ENCODE assay signal across 11 cellular contexts in the genomic region with DNA sequence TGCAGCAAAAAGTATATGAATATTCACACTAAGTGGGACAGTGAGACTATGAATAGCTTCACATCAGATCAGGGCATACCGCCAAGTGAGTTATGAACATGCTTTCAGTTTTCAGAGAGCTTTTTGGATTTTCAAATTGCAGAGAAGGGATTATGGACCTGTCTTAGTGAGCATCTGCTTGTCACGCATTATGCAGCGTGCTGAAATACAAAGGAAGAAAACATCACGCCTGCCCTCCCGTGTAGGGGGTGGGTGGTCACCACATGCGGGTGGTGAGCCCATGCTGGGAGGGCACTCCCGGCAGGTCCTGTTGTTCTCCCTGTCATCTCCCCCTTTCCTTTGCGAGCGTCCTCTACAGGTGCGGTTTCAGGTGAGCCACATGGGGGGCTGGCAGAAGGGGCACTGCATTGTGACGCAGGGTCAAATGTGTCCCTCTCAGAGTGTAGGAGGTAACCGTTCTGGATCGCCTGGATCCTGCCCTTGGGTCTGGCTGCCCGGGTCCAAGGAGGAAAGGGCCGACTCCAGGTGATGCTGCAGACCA. TPM values are rescaled to one million over a fixed set of nuclear protein-coding genes. Genes with fewer than 3 reads are reported as not detected.
DNase-seq lines count a peak whose midpoint lies in the region; ATAC-seq and TF ChIP-seq lines count a peak whose summit lies in the region.
"Had no signal": no experiment of that assay in that cellular context is flagged by ENCODE, and none has a peak within 500 bp of the region (broad histone marks: within the 10 kb centered on the region; RNA-seq: fewer than 3 reads in every experiment).

No MANE protein-coding gene starts in this region.

- peaks cover 66% of the 10 kb centered on the region for H3K4me1 ChIP-seq in KMS-11 (ENCODE audit: low read depth, poor library complexity, severe bottlenecking)

- ATAC-seq in GM21576 (IDR thresholded peaks at IDR 0.05; ENCODE audit: unreplicated experiment) = peak; percentile 11
- ATAC-seq in left lobe of liver = no peak
- ATAC-seq: right cardiac atrium had no signal

- no peaks in the 10 kb centered on the region for H3K27me3 ChIP-seq in KMS-11 (ENCODE audit: insufficient read depth, low read depth)
- H3K27me3 ChIP-seq: SJSA1 had no signal

- peak overlapping the region; percentile 58; the same call in 1 of the 2 replicates for H3K9ac ChIP-seq in KMS-11

- peak overlapping the region; percentile 87 for H3K4me2 ChIP-seq in KMS-11

- no peaks in the 10 kb centered on the region for H3K36me3 ChIP-seq in KMS-11 (ENCODE audit: insufficient read depth)

- H4K20me1 ChIP-seq in KMS-11 (ENCODE audit: insufficient read depth) = no peaks in the 10 kb centered on the region

- H3K4me3 ChIP-seq in KMS-11 (IDR thresholded peaks at IDR 0.05; ENCODE audit: insufficient read depth, low read depth, low read length) (no peak overlapping the region), fibroblast of mammary gland (ENCODE audit: control insufficient read depth, low read depth, low read length) (no peak overlapping the region)
- H3K4me3 ChIP-seq: SJSA1 had no signal

- no peak for TF ChIP-seq CTCF in KMS-11 (conservative IDR thresholded peaks at IDR 0.05; ENCODE audit: low read depth, low read length)
- TF ChIP-seq CTCF in fibroblast of mammary gland (conservative IDR thresholded peaks at IDR 0.05; ENCODE audit: control insufficient read depth, insufficient read depth, low read depth, low read length) = no peak

- peak; percentile 21 for TF ChIP-seq POLR2A in GM15510 (IDR thresholded peaks at IDR 0.05; ENCODE audit: borderline replicate concordance, extremely low read depth, insufficient read length)

- peak overlapping the region; percentile 85 for H3K27ac ChIP-seq in KMS-11
- H3K27ac ChIP-seq: SJSA1 had no signal

- DNase-seq in fibroblast of mammary gland (ENCODE audit: low read depth) (peak; percentile 21), NCI-H1436 (lab: John Stamatoyannopoulos, UW) (no peak), left lobe of liver (ENCODE audit: low spot score) (no peak), T1000 (lab: John Stamatoyannopoulos, UW) (no peak)
- no peak for DNase-seq in effector CD4-positive, alpha-beta T cell
- DNase-seq: effector CD8-positive, alpha-beta T cell; right cardiac atrium had no signal

- no peak overlapping the region for H2AFZ ChIP-seq in KMS-11 (ENCODE audit: low read depth)

- peaks cover 92% of the 10 kb centered on the region for H3K79me2 ChIP-seq in KMS-11 (ENCODE audit: insufficient read depth, low read depth)

RNA-seq across cellular contexts. Expression of gene TRAF3, which starts 42.6 kb away (rescaled TPM):
- 8.5 TPM for total RNA-seq in left lobe of liver
